14 cellular contexts compared by ENCODE assay signal in the genomic region with DNA sequence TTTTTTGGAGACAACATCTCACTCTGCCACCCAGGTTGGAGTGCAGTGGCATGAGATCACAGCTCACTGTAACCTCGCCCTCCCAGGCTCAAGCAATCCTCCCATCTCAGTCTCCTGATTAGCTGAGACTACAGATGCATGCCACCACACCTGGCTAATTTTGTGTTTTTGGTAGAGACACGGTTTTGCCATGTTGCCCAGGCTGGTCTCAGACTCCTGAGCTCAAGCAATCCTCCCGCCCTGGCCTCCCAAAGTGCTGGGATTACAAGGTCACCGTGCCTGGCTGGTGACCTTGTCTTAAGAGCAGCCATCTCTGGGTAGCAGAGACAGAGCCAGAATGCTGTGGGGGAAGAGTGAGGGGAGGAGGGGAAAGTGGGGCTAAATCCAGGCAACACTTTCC. TPM values are rescaled to one million over a fixed set of nuclear protein-coding genes. Genes with fewer than 3 reads are reported as not detected.
DNase-seq lines count a peak whose midpoint lies in the region; ATAC-seq, FAIRE-seq and TF ChIP-seq lines count a peak whose summit lies in the region.
"Had no signal": no experiment of that assay in that cellular context is flagged by ENCODE, and none has a peak within 500 bp of the region (broad histone marks: within the 10 kb centered on the region; RNA-seq: fewer than 3 reads in every experiment).

No MANE protein-coding gene starts in this region.

- H3K27me3 Mint-ChIP-seq in T-cell = no peaks in the 10 kb centered on the region

- TF ChIP-seq EP300 in A549 (IDR thresholded peaks at IDR 0.05) = no peak
- TF ChIP-seq EP300 in gastroesophageal sphincter (IDR thresholded peaks at IDR 0.05) = no peak

- peaks cover 61 to 67% (median 63%) of the 10 kb centered on the region in 3 donors for H3K4me1 Mint-ChIP-seq in T-cell

- CTCF ChIA-PET in A549 (lab: Yijun Ruan, JAX) (interaction anchor here (0.6 to 1.5 kb wide), 5 partner anchors 12 to 1965 kb away, joined by 3 to 7 read pairs (median 4); no protein-coding TSS in a partner anchor), T-cell (lab: Charles Lee) (interaction anchor here (0.6 kb wide), 2 partner anchors 65 to 193 kb away, joined by 3 to 4 read pairs; no protein-coding TSS in a partner anchor)

- no peak for TF ChIP-seq POLR2A in A549 (IDR thresholded peaks at IDR 0.05; ENCODE audit: low read length)
- TF ChIP-seq POLR2A in gastroesophageal sphincter (IDR thresholded peaks at IDR 0.05) = no peak
- no peak for TF ChIP-seq POLR2A in erythroblast (IDR thresholded peaks at IDR 0.05; ENCODE audit: low read length)

- no peak for FAIRE-seq in A549 (lab: Jason Lieb, UNC)
- FAIRE-seq: endometrium had no signal

- WGBS in A549 (ENCODE audit: missing lambda C conversion rate) = 72% methylated on average over 4 of the region's 4 CpGs
- WGBS in gastroesophageal sphincter (ENCODE audit: low coverage in 1 of 2), 2 donors = no CpG with 5 or more reads among the region's 4 CpGs

- H3K4me2 ChIP-seq in A549 = no peak overlapping the region

- H3K36me3 Mint-ChIP-seq in T-cell = peaks cover 2% of the 10 kb centered on the region

- no peak for DNase-seq in A549 (ENCODE audit: low read depth in 1 of 2, low spot score in 1 of 2)
- no peak for DNase-seq in T-cell
- DNase-seq in erythroblast (lab: John Stamatoyannopoulos, UW) = no peak
- DNase-seq in KG1 (lab: John Stamatoyannopoulos, UW) = no peak
- no peak for DNase-seq in WERI-Rb-1
- DNase-seq in omental fat pad (ENCODE audit: low spot score) = no peak
- DNase-seq: activated effector memory CD4-positive, alpha-beta T cell treated with Interleukin-2 at 50 U/mL for 16 hours; MG63; NCI-H82; stimulated activated CD4-positive, alpha-beta T cell treated with anti-CD3 and anti-CD28 coated beads, Interleukin-4, amount 100 ng/mL, for 1 hour had no signal

- peak overlapping the region; percentile 99 to 100 for H3K27ac ChIP-seq in A549
- H3K27ac ChIP-seq in gastroesophageal sphincter = peak overlapping the region in 3 of 4 donors; percentile 91 to 94 (median 92)
- peak overlapping the region; percentile 4 for H3K27ac ChIP-seq in skeletal muscle tissue (ENCODE audit: low read depth, low read length)
- H3K27ac ChIP-seq in WERI-Rb-1 = no peak overlapping the region

- no peak for TF ChIP-seq RAD21 in A549 (conservative IDR thresholded peaks at IDR 0.05 in 1 of 2, IDR thresholded peaks at IDR 0.05 in 1 of 2)

- H3K9me3 ChIP-seq in A549 (no peaks in the 10 kb centered on the region), gastroesophageal sphincter (no peaks in the 10 kb centered on the region), skeletal muscle tissue (ENCODE audit: control insufficient read depth in 3 of 3, low read length in 3 of 3) (no peaks in the 10 kb centered on the region), WERI-Rb-1 (ENCODE audit: severe bottlenecking) (no peaks in the 10 kb centered on the region)
- H3K9me3 ChIP-seq: MG63 had no signal

- H3K36me3 ChIP-seq in gastroesophageal sphincter (peaks cover 0 to 18% of the 10 kb centered on the region in 2 donors), skeletal muscle tissue (ENCODE audit: control insufficient read depth in 3 of 3, insufficient read depth in 3 of 3, low read length in 3 of 3) (peaks cover 0 to 1% (median 0%) of the 10 kb centered on the region in 3 donors), WERI-Rb-1 (no peaks in the 10 kb centered on the region)
- H3K36me3 ChIP-seq: MG63 had no signal

- no peak for ATAC-seq in A549
- no peak for ATAC-seq in T-cell (replicated peaks in 1 of 4)
- ATAC-seq in gastroesophageal sphincter = no peak
- no peak for ATAC-seq in omental fat pad (ENCODE audit: low FRiP score)

- H3K9ac ChIP-seq in skeletal muscle tissue (ENCODE audit: low read depth in 1 of 3, low read length in 3 of 3) = no peak overlapping the region

- H3K4me3 Mint-ChIP-seq in T-cell = peak overlapping the region in 1 of 3 donors; percentile 50
- H3K4me3 Mint-ChIP-seq: T-helper 2 cell treated with Interferon-gamma antibody and Interleukin-4, amounts not matched to agents 5 μg/mL and 100 μg/mL, for 36 hours had no signal

- no peaks in the 10 kb centered on the region for H3K9me3 Mint-ChIP-seq in T-cell
- H3K9me3 Mint-ChIP-seq: T-helper 2 cell treated with Interferon-gamma antibody and Interleukin-4, amounts not matched to agents 5 μg/mL and 100 μg/mL, for 36 hours had no signal

- TF ChIP-seq CTCF in A549 (IDR thresholded peaks at IDR 0.05) = no peak
- TF ChIP-seq CTCF in gastroesophageal sphincter (IDR thresholded peaks at IDR 0.05) = no peak
- TF ChIP-seq CTCF in WERI-Rb-1 (IDR thresholded peaks at IDR 0.05; ENCODE audit: low read depth, low read length) = no peak
- TF ChIP-seq CTCF in omental fat pad (IDR thresholded peaks at IDR 0.05) = no peak

- H3K4me1 ChIP-seq in A549 = peaks cover 56% of the 10 kb centered on the region
- peaks cover 26 to 56% (median 48%) of the 10 kb centered on the region in 3 donors for H3K4me1 ChIP-seq in gastroesophageal sphincter
- H3K4me1 ChIP-seq in skeletal muscle tissue (ENCODE audit: control insufficient read depth in 3 of 3, insufficient read depth in 3 of 3, low read length in 3 of 3) = peaks cover 42 to 62% (median 46%) of the 10 kb centered on the region in 3 donors

- POLR2A ChIA-PET in A549 (lab: Yijun Ruan, JAX) = interaction anchor here (0.6 to 3.6 kb wide), 3 partner anchors 9 to 31 kb away, joined by 3 to 15 read pairs (median 3); a partner anchor contains a TSS
- POLR2A ChIA-PET in T-cell (lab: Charles Lee) = interaction anchor here in 1 of 2 donors (0.6 kb wide), 1 partner anchor 24 kb away, joined by 3 read pairs; no protein-coding TSS in a partner anchor

- H3K27ac Mint-ChIP-seq in T-cell = peak overlapping the region; percentile 58 to 84

- H3K4me3 ChIP-seq in A549 = no peak overlapping the region
- no peak overlapping the region for H3K4me3 ChIP-seq in gastroesophageal sphincter
- no peak overlapping the region for H3K4me3 ChIP-seq in skeletal muscle tissue (ENCODE audit: low read length in 3 of 3)
- H3K4me3 ChIP-seq in WERI-Rb-1 (ENCODE audit: low read depth, low read length) = no peak overlapping the region
- H3K4me3 ChIP-seq: MG63 had no signal

- H3K27me3 ChIP-seq in gastroesophageal sphincter (no peaks in the 10 kb centered on the region), skeletal muscle tissue (ENCODE audit: control insufficient read depth in 3 of 3, insufficient read depth in 3 of 3, low read length in 3 of 3) (no peaks in the 10 kb centered on the region), WERI-Rb-1 (ENCODE audit: insufficient read depth, low read depth, severe bottlenecking) (no peaks in the 10 kb centered on the region)
- H3K27me3 ChIP-seq: MG63 had no signal

TF ChIP-seq in A549, 52 proteins besides CTCF, POLR2A, EP300 and RAD21 (continues in another document):
- no peak for TF ChIP-seq MYC (IDR thresholded peaks at IDR 0.05; ENCODE audit: borderline replicate concordance, low read length)
- no peak for TF ChIP-seq RCOR1 (IDR thresholded peaks at IDR 0.05; ENCODE audit: low read depth, low read length)
- TF ChIP-seq ZNF302 (CRISPR knock-in tag; IDR thresholded peaks at IDR 0.05) = no peak
- TF ChIP-seq, protein P1, sequence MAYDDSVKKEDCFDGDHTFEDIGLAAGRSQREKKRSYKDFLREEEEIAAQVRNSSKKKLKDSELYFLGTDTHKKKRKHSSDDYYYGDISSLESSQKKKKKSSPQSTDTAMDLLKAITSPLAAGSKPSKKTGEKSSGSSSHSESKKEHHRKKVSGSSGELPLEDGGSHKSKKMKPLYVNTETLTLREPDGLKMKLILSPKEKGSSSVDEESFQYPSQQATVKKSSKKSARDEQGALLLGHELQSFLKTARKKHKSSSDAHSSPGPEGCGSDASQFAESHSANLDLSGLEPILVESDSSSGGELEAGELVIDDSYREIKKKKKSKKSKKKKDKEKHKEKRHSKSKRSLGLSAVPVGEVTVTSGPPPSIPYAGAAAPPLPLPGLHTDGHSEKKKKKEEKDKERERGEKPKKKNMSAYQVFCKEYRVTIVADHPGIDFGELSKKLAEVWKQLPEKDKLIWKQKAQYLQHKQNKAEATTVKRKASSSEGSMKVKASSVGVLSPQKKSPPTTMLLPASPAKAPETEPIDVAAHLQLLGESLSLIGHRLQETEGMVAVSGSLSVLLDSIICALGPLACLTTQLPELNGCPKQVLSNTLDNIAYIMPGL (CRISPR knock-in tag; IDR thresholded peaks at IDR 0.05; ENCODE audit: borderline replicate concordance) = no peak

RNA-seq across cellular contexts. Expression of a gene that starts 25.8 kb away (rescaled TPM):
- polyA plus RNA-seq in A549 (2011; rRNA removed) = 82.3 and 83.7 TPM in 2 replicates
- polyA plus RNA-seq in A549 (2012; cell fraction: cytosol; rRNA removed) = 21.6 and 24.9 TPM in 2 replicates
- polyA plus RNA-seq in A549 (2012; cell fraction: nucleus; rRNA removed) = 12.2 and 19.1 TPM in 2 replicates
- polyA plus RNA-seq in A549 (2017; fragmentation: RNase III; extraction: RNeasy Plus Mini Kit Qiagen cat#74134 plus additional on column Dnase treatment) = 56.2 to 58.9 TPM (median 56.5 TPM) in 3 replicates
- 35.9 and 39.6 TPM in 2 replicates for polyA minus RNA-seq in A549 (2011; rRNA and poly(A)+ RNA removed)
- total RNA-seq in T-cell = 10 to 100 TPM; 15.7 to 24.1 (median 21.7) TPM
- total RNA-seq in gastroesophageal sphincter = 10 to 100 TPM; 24.4 to 42.4 (median 35.2) TPM
- 21.4 TPM for total RNA-seq in skeletal muscle tissue
- total RNA-seq in omental fat pad = 10 to 100 TPM; 21.3 to 34.5 (median 26.3) TPM

RNA-seq across cellular contexts. Expression of a gene that starts 26.0 kb away (rescaled TPM):
- polyA plus RNA-seq in A549 (2011; rRNA removed) (136 and 165 TPM in 2 replicates), A549 (2017; fragmentation: RNase III; extraction: RNeasy Plus Mini Kit Qiagen cat#74134 plus additional on column Dnase treatment) (75.1 to 86.1 TPM (median 79.8 TPM) in 3 replicates)
- 61.1 and 70.5 TPM in 2 replicates for polyA plus RNA-seq in A549 (2012; cell fraction: cytosol; rRNA removed)
- 13.7 and 21.8 TPM in 2 replicates for polyA plus RNA-seq in A549 (2012; cell fraction: nucleus; rRNA removed)
- 36.8 and 46.6 TPM in 2 replicates for polyA minus RNA-seq in A549 (2011; rRNA and poly(A)+ RNA removed)
- total RNA-seq in T-cell (100 to 1,000 TPM in 3 of 5 donors, 10 to 100 TPM in 2; 97.9 to 119 (median 106) TPM), gastroesophageal sphincter (100 to 1,000 TPM; 133 to 196 (median 156) TPM), skeletal muscle tissue (58.5 TPM), omental fat pad (10 to 100 TPM; 52.2 to 97.6 (median 76.3) TPM)

RNA-seq across cellular contexts. Expression of a gene that starts 31.9 kb away (rescaled TPM):
- 329 and 392 TPM in 2 replicates for polyA plus RNA-seq in A549 (2011; rRNA removed)
- polyA plus RNA-seq in A549 (2012; cell fraction: cytosol; rRNA removed) = 189 and 275 TPM in 2 replicates
- polyA plus RNA-seq in A549 (2012; cell fraction: nucleus; rRNA removed) = 368 and 387 TPM in 2 replicates
- polyA plus RNA-seq in A549 (2017; fragmentation: RNase III; extraction: RNeasy Plus Mini Kit Qiagen cat#74134 plus additional on column Dnase treatment) = 188 to 239 TPM (median 238 TPM) in 3 replicates
- polyA minus RNA-seq in A549 (2011; rRNA and poly(A)+ RNA removed) = 299 and 339 TPM in 2 replicates
- total RNA-seq in T-cell = 100 to 1,000 TPM in 2 of 5 donors, 10 to 100 TPM in 3; 39.9 to 326 (median 52.1) TPM
- total RNA-seq in gastroesophageal sphincter = 100 to 1,000 TPM; 129 to 189 (median 133) TPM
- 87.2 TPM for total RNA-seq in skeletal muscle tissue
- total RNA-seq in omental fat pad = 100 to 1,000 TPM in 3 of 4 donors, 10 to 100 TPM in 1; 56.2 to 527 (median 185) TPM
